ENCODE assay signal across 28 cellular contexts in the genomic region with DNA sequence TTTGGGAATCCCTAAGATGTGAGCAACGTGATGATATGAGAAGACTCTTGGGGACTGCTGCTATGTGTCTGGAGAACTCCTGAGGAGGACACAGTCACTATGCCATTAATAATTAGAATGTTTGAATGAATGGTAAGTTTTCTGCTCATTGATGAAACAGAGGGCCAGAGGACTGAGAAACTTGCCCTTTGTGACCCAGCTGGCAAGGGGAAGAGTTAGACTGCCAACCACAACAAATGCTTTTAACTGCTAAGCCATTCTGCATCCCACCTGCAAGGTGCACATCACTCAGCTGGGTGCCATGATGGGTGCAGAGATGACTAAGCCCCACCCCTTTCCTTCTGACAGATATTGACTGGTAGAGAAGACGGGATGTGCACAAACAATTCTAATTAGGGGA.
"Had no signal": no experiment of that assay in that cellular context is flagged by ENCODE, and none has a peak within 500 bp of the region (broad histone marks: within the 10 kb centered on the region; RNA-seq: fewer than 3 reads in every experiment).

No MANE protein-coding gene starts in this region.

- H3K4me3 Mint-ChIP-seq: stimulated activated effector memory CD8-positive, alpha-beta T cell treated with anti-CD3 and anti-CD28 coated beads, Interleukin-12 subunit alpha, Interleukin-12 subunit beta, amount 100 ng/mL, for 72 hours; stimulated activated memory B cell treated with anti-CD40 and anti-IgM and Interleukin-4, amounts not matched to agents 10 μg/mL and 1 μg/mL and 100 μg/mL, for 72 hours; stimulated activated naive B cell treated with anti-CD40 and anti-IgM and Interleukin-4, amounts not matched to agents 10 μg/mL and 1 μg/mL and 100 μg/mL, for 72 hours; stimulated activated naive CD8-positive, alpha-beta T cell treated with anti-CD3 and anti-CD28 coated beads, Interleukin-15, amount 100 ng/mL, for 72 hours; stimulated activated naive CD8-positive, alpha-beta T cell treated with anti-CD3 and anti-CD28 coated beads, Interleukin-15, Interleukin-2, amounts not matched to agents 100 ng/mL and 50 ng/mL, for 24 hours; type B pancreatic cell had no signal

- H3K27ac ChIP-seq: stomach, suprapubic skin, testis, thoracic aorta, thyroid gland, tibial artery, tibial nerve, transverse colon, upper lobe of left lung, upper lobe of right lung, uterus, vagina had no signal

- ATAC-seq: stimulated activated effector memory CD8-positive, alpha-beta T cell treated with anti-CD3 and anti-CD28 coated beads, Interleukin-12 subunit alpha, Interleukin-12 subunit beta, amount 100 ng/mL, for 72 hours; stimulated activated memory B cell treated with anti-CD40 and anti-IgM and Interleukin-4, amounts not matched to agents 10 μg/mL and 1 μg/mL and 100 μg/mL, for 72 hours; stimulated activated naive B cell treated with anti-CD40 and anti-IgM and Interleukin-4, amounts not matched to agents 10 μg/mL and 1 μg/mL and 100 μg/mL, for 72 hours; stimulated activated naive CD8-positive, alpha-beta T cell treated with anti-CD3 and anti-CD28 coated beads, Interleukin-15, amount 100 ng/mL, for 72 hours; stimulated activated naive CD8-positive, alpha-beta T cell treated with anti-CD3 and anti-CD28 coated beads, Interleukin-15, Interleukin-2, amounts not matched to agents 100 U/mL and 50 U/mL, for 24 hours; upper lobe of right lung had no signal

- H3K4me1 ChIP-seq: testis, thyroid gland had no signal

- H3K36me3 ChIP-seq: stomach, suprapubic skin, thoracic aorta, thyroid gland, tibial artery, tibial nerve, transverse colon, upper lobe of left lung, upper lobe of right lung, uterus, vagina had no signal

- H3K4me3 ChIP-seq: stomach, suprapubic skin, testis, thoracic aorta, thyroid gland, tibial artery, tibial nerve, transverse colon, upper lobe of left lung, upper lobe of right lung, uterus, vagina had no signal

- H3K4me1 Mint-ChIP-seq: stimulated activated effector memory CD8-positive, alpha-beta T cell treated with anti-CD3 and anti-CD28 coated beads, Interleukin-12 subunit alpha, Interleukin-12 subunit beta, amount 100 ng/mL, for 72 hours; stimulated activated memory B cell treated with anti-CD40 and anti-IgM and Interleukin-4, amounts not matched to agents 10 μg/mL and 1 μg/mL and 100 μg/mL, for 72 hours; stimulated activated naive B cell treated with anti-CD40 and anti-IgM and Interleukin-4, amounts not matched to agents 10 μg/mL and 1 μg/mL and 100 μg/mL, for 72 hours; stimulated activated naive CD8-positive, alpha-beta T cell treated with anti-CD3 and anti-CD28 coated beads, Interleukin-15, amount 100 ng/mL, for 72 hours had no signal

- DNase-seq: stimulated activated CD4-positive, alpha-beta T cell treated with anti-CD3 and anti-CD28 coated beads, Interleukin-2, amount 100 ng/mL, for 48 hours; stimulated activated CD4-positive, alpha-beta T cell treated with anti-CD3 and anti-CD28 coated beads, Interleukin-4, amount 100 ng/mL, for 1 hour; stimulated activated CD4-positive, alpha-beta T cell treated with anti-CD3 and anti-CD28 coated beads, Interleukin-4, amount 100 ng/mL, for 24 hours; stimulated activated CD4-positive, alpha-beta T cell treated with anti-CD3 and anti-CD28 coated beads, Interleukin-4, amount 100 ng/mL, for 4 hours; stimulated activated CD8-positive, alpha-beta memory T cell treated with anti-CD3 and anti-CD28 coated beads, Interleukin-4, amount 100 ng/mL, for 48 hours; stimulated activated naive B cell treated with anti-CD40 and anti-IgM and Interleukin-4, amounts not matched to agents 10 μg/mL and 1 μg/mL and 100 μg/mL, for 72 hours; stimulated activated naive CD4-positive, alpha-beta T cell; stimulated activated naive CD4-positive, alpha-beta T cell treated with Interleukin-2 at 50 U/mL for 16 hours; stimulated activated naive CD8-positive, alpha-beta T cell treated with anti-CD3 and anti-CD28 coated beads, Interleukin-15, amount 100 ng/mL, for 72 hours; stimulated activated naive CD8-positive, alpha-beta T cell treated with anti-CD3 and anti-CD28 coated beads, Interleukin-15, Interleukin-2, amounts not matched to agents 100 U/mL and 50 U/mL, for 24 hours; stomach; substantia nigra; testis; thyroid gland; tibial artery; transverse colon; trophoblast cell; upper lobe of left lung; upper lobe of right lung; uterus had no signal

- H3K27ac Mint-ChIP-seq: stimulated activated effector memory CD8-positive, alpha-beta T cell treated with anti-CD3 and anti-CD28 coated beads, Interleukin-12 subunit alpha, Interleukin-12 subunit beta, amount 100 ng/mL, for 72 hours; stimulated activated memory B cell treated with anti-CD40 and anti-IgM and Interleukin-4, amounts not matched to agents 10 μg/mL and 1 μg/mL and 100 μg/mL, for 72 hours; stimulated activated naive B cell treated with anti-CD40 and anti-IgM and Interleukin-4, amounts not matched to agents 10 μg/mL and 1 μg/mL and 100 μg/mL, for 72 hours; stimulated activated naive CD8-positive, alpha-beta T cell treated with anti-CD3 and anti-CD28 coated beads, Interleukin-15, amount 100 ng/mL, for 72 hours; stimulated activated naive CD8-positive, alpha-beta T cell treated with anti-CD3 and anti-CD28 coated beads, Interleukin-15, Interleukin-2, amounts not matched to agents 100 ng/mL and 50 ng/mL, for 24 hours; type B pancreatic cell had no signal

- H3K36me3 Mint-ChIP-seq: stimulated activated effector memory CD8-positive, alpha-beta T cell treated with anti-CD3 and anti-CD28 coated beads, Interleukin-12 subunit alpha, Interleukin-12 subunit beta, amount 100 ng/mL, for 72 hours; stimulated activated memory B cell treated with anti-CD40 and anti-IgM and Interleukin-4, amounts not matched to agents 10 μg/mL and 1 μg/mL and 100 μg/mL, for 72 hours; stimulated activated naive B cell treated with anti-CD40 and anti-IgM and Interleukin-4, amounts not matched to agents 10 μg/mL and 1 μg/mL and 100 μg/mL, for 72 hours had no signal

- H3K27me3 Mint-ChIP-seq: stimulated activated naive CD8-positive, alpha-beta T cell treated with anti-CD3 and anti-CD28 coated beads, Interleukin-15, amount 100 ng/mL, for 72 hours; type B pancreatic cell had no signal

- H3K9me3 Mint-ChIP-seq: stimulated activated effector memory CD8-positive, alpha-beta T cell treated with anti-CD3 and anti-CD28 coated beads, Interleukin-12 subunit alpha, Interleukin-12 subunit beta, amount 100 ng/mL, for 72 hours; stimulated activated memory B cell treated with anti-CD40 and anti-IgM and Interleukin-4, amounts not matched to agents 10 μg/mL and 1 μg/mL and 100 μg/mL, for 72 hours; stimulated activated naive B cell treated with anti-CD40 and anti-IgM and Interleukin-4, amounts not matched to agents 10 μg/mL and 1 μg/mL and 100 μg/mL, for 72 hours; stimulated activated naive CD8-positive, alpha-beta T cell treated with anti-CD3 and anti-CD28 coated beads, Interleukin-15, amount 100 ng/mL, for 72 hours; stimulated activated naive CD8-positive, alpha-beta T cell treated with anti-CD3 and anti-CD28 coated beads, Interleukin-15, Interleukin-2, amounts not matched to agents 100 ng/mL and 50 ng/mL, for 24 hours; type B pancreatic cell had no signal

- H3K9me3 ChIP-seq: stomach, suprapubic skin, testis, thoracic aorta, thyroid gland, tibial artery, tibial nerve, transverse colon, upper lobe of left lung, upper lobe of right lung, uterus, vagina had no signal

- H3K27me3 ChIP-seq: stomach, suprapubic skin, testis, thyroid gland, tibial artery, tibial nerve, transverse colon, upper lobe of left lung, upper lobe of right lung, uterus, vagina had no signal
